In the genomic region with DNA sequence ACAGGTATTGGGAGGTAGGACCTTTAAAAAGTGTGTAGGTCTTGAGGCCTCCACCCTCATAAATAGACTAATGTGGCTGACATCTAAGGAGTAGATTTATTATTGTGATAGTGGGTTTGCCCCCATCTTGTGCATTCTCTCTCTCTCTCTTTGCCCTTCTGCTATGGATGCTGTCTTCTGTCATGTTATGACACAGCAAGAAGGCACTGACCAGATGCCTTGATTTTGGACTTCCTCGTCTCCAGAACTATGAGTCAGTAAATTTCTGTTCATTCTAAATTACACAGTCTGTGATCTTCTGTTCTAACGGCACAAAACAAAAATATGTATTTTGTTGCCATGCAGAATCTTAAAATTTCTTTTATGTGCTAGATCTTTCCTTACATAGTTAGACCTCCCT, we compare ENCODE assay signal across 21 cellular contexts.
DNase-seq lines count a peak whose midpoint lies in the region; ATAC-seq and TF ChIP-seq lines count a peak whose summit lies in the region.
"Had no signal": no experiment of that assay in that cellular context is flagged by ENCODE, and none has a peak within 500 bp of the region (broad histone marks: within the 10 kb centered on the region; RNA-seq: fewer than 3 reads in every experiment).

No MANE protein-coding gene starts in this region.

- TF ChIP-seq CTCF in choroid plexus epithelial cell (conservative IDR thresholded peaks at IDR 0.05; ENCODE audit: low read depth, low read length), result no peak
- TF ChIP-seq CTCF in mesothelial cell of epicardium (IDR thresholded peaks at IDR 0.05; ENCODE audit: unreplicated experiment), result no peak

- H3K27me3 Mint-ChIP-seq in mesothelial cell of epicardium (ENCODE audit: low read depth), result no peaks in the 10 kb centered on the region
- H3K27me3 Mint-ChIP-seq in activated CD4-positive, alpha-beta memory T cell treated with anti-CD3 and anti-CD28 coated beads for 36 hours, result no peaks in the 10 kb centered on the region

- POLR2A ChIA-PET in activated CD4-positive, alpha-beta memory T cell treated with anti-CD3 and anti-CD28 coated beads for 36 hours (lab: Charles Lee), result no interaction called here

- CTCF ChIA-PET in activated CD4-positive, alpha-beta memory T cell treated with anti-CD3 and anti-CD28 coated beads for 36 hours (lab: Charles Lee), result no interaction called here

- H3K9me3 Mint-ChIP-seq in mesothelial cell of epicardium, result no peaks in the 10 kb centered on the region
- no peaks in the 10 kb centered on the region for H3K9me3 Mint-ChIP-seq in activated CD4-positive, alpha-beta memory T cell treated with anti-CD3 and anti-CD28 coated beads for 36 hours
- H3K9me3 Mint-ChIP-seq: nephron had no signal

- peak overlapping the region; percentile 22 for H3K27ac Mint-ChIP-seq in mesothelial cell of epicardium
- H3K27ac Mint-ChIP-seq in activated CD4-positive, alpha-beta memory T cell treated with anti-CD3 and anti-CD28 coated beads for 36 hours, result no peak overlapping the region
- H3K27ac Mint-ChIP-seq: endodermal cell, nephron had no signal

- H3K4me3 ChIP-seq in choroid plexus epithelial cell (ENCODE audit: low read depth, low read length), result no peak overlapping the region
- H3K4me3 ChIP-seq: sigmoid colon, transverse colon had no signal

- ATAC-seq in SK-N-SH treated with all-trans-retinoic acid at 6 μM for 48 hours (peak; percentile 96), HG03159 (IDR thresholded peaks at IDR 0.05; ENCODE audit: unreplicated experiment) (no peak)
- ATAC-seq: foreskin keratinocyte, HepG2 had no signal

- H3K4me1 Mint-ChIP-seq in mesothelial cell of epicardium, result peaks cover 4% of the 10 kb centered on the region
- H3K4me1 Mint-ChIP-seq in activated CD4-positive, alpha-beta memory T cell treated with anti-CD3 and anti-CD28 coated beads for 36 hours (ENCODE audit: low read depth), result no peaks in the 10 kb centered on the region
- H3K4me1 Mint-ChIP-seq: endodermal cell, nephron had no signal

- DNase-seq in GM04503 (ENCODE audit: low read depth), result peak; percentile 35
- DNase-seq in choroid plexus epithelial cell (ENCODE audit: low read depth), result peak; percentile 23
- DNase-seq in mesothelial cell of epicardium (ENCODE audit: low spot score in 2 of 2, unreplicated experiment in 2 of 2), result no peak
- no peak for DNase-seq in OCI-M2 (lab: John Stamatoyannopoulos, UW; ENCODE audit: unreplicated experiment)
- no peak for DNase-seq in activated CD4-positive, alpha-beta memory T cell treated with anti-CD3 and anti-CD28 coated beads for 36 hours
- no peak for DNase-seq in NCI-H128 (lab: John Stamatoyannopoulos, UW; ENCODE audit: unreplicated experiment)
- DNase-seq: activated CD4-positive, alpha-beta T cell treated with anti-CD3 and anti-CD28 coated beads for 4 hours; activated CD8-positive, alpha-beta memory T cell treated with anti-CD3 and anti-CD28 coated beads, Interleukin-2, amount 50 U/mL, for 48 hours; endodermal cell; NCI-H187; NCI-H774; posterior cingulate gyrus; sigmoid colon; stimulated activated naive CD4-positive, alpha-beta T cell treated with Interleukin-2 at 50 U/mL for 16 hours; T1000; transverse colon had no signal

- peaks cover 28% of the 10 kb centered on the region for H3K36me3 Mint-ChIP-seq in mesothelial cell of epicardium
- H3K36me3 Mint-ChIP-seq in activated CD4-positive, alpha-beta memory T cell treated with anti-CD3 and anti-CD28 coated beads for 36 hours, result peaks cover 11% of the 10 kb centered on the region

- H3K4me3 Mint-ChIP-seq in mesothelial cell of epicardium, result no peak overlapping the region
- H3K4me3 Mint-ChIP-seq in activated CD4-positive, alpha-beta memory T cell treated with anti-CD3 and anti-CD28 coated beads for 36 hours, result no peak overlapping the region
- H3K4me3 Mint-ChIP-seq: endodermal cell, nephron had no signal

- intact Hi-C loops in activated CD4-positive, alpha-beta memory T cell treated with anti-CD3 and anti-CD28 coated beads for 36 hours (cut with micrococcal nuclease), result no loop called here

TF ChIP-seq in SK-N-SH treated with all-trans-retinoic acid at 6 μM for 48 hours, 23 proteins besides CTCF, POLR2A, EP300 and RAD21:
- peak; percentile 32; the same call in 1 of the 2 replicates for TF ChIP-seq TCF4 (CRISPR knock-in tag; IDR thresholded peaks at IDR 0.05; ENCODE audit: borderline replicate concordance)
- TF ChIP-seq ISL1 (CRISPR knock-in tag; IDR thresholded peaks at IDR 0.05), result peak; percentile 79
- TF ChIP-seq TOX (CRISPR knock-in tag; IDR thresholded peaks at IDR 0.05; ENCODE audit: borderline replicate concordance), result no peak
- TF ChIP-seq, protein P1, sequence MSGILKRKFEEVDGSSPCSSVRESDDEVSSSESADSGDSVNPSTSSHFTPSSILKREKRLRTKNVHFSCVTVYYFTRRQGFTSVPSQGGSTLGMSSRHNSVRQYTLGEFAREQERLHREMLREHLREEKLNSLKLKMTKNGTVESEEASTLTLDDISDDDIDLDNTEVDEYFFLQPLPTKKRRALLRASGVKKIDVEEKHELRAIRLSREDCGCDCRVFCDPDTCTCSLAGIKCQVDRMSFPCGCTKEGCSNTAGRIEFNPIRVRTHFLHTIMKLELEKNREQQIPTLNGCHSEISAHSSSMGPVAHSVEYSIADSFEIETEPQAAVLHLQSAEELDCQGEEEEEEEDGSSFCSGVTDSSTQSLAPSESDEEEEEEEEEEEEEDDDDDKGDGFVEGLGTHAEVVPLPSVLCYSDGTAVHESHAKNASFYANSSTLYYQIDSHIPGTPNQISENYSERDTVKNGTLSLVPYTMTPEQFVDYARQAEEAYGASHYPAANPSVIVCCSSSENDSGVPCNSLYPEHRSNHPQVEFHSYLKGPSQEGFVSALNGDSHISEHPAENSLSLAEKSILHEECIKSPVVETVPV (CRISPR knock-in tag; IDR thresholded peaks at IDR 0.05), result no peak
- TF ChIP-seq CREB5 (CRISPR knock-in tag; IDR thresholded peaks at IDR 0.05; ENCODE audit: low read depth), result peak; percentile 52; the same call in 1 of the 2 replicates

Comparison
In these comparisons a context has a peak if more than half of its experiments do, and no peak if none do; other contexts are left out.
1. DNase-seq: peak in GM04503 (single experiment) and choroid plexus epithelial cell (single experiment); none in mesothelial cell of epicardium (0 of 2), OCI-M2 (single experiment), activated CD4-positive, alpha-beta memory T cell treated with anti-CD3 and anti-CD28 coated beads for 36 hours (single experiment) and NCI-H128 (single experiment).